ENCODE assay signal across 15 cellular contexts in the genomic region with DNA sequence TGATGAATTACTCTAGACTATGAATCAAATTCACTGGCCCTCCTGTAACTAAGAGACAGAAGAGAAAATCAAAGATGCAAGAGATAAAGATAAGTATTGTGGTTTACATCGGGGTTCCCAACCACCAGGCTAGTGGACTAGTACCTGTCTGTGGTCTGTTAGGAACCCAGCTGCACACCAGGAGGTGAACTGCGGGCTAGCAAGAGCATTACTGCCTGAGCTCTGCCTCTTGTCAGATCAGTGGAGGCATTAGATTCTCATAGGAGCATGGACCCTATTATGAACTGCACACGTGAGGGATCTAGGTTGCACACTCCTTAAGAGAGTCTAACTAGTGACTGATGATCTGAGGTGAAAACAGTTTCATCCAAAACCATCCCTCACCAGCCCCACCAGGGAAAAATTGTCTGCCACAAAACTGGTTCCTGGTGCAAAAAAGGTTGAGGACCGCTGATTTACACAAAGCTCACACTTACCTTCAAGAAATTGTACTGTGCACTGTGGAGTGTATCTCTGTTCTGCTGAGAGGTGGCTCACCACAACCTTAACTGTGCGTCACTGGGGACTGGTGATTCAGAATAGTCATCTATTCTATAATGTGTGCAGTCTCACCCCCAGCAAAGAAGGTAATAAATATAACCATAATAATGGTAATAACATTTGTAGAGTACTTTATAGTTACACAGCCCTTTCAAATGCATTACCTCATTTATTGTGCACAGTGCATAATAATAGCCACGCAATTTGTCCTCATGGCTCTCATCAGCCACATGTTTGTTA. TPM values are rescaled to one million over a fixed set of nuclear protein-coding genes. Genes with fewer than 3 reads are reported as not detected.
DNase-seq lines count a peak whose midpoint lies in the region; ATAC-seq, FAIRE-seq and TF ChIP-seq lines count a peak whose summit lies in the region.
"Had no signal": no experiment of that assay in that cellular context is flagged by ENCODE, and none has a peak within 500 bp of the region (broad histone marks: within the 10 kb centered on the region; RNA-seq: fewer than 3 reads in every experiment).

No MANE protein-coding gene starts in this region.

- no peak overlapping the region for H3K18ac ChIP-seq in mesendoderm (ENCODE audit: low read length)

- H2BK120ac ChIP-seq in mesendoderm (ENCODE audit: low read depth, low read length) = no peak overlapping the region

- H3K9ac ChIP-seq in mesendoderm (ENCODE audit: low read length) = no peak overlapping the region
- H3K9ac ChIP-seq: BLaER1 treated with 17β-estradiol and CSF1 and Interleukin-3, amounts not matched to agents 10 nM and 100 nM had no signal

- H3K4me3 ChIP-seq in mesendoderm (ENCODE audit: low read length) = no peak overlapping the region
- H3K4me3 ChIP-seq: BLaER1 treated with 17β-estradiol and CSF1 and Interleukin-3, amounts not matched to agents 10 nM and 100 nM; cardiac muscle cell; prostate gland; SJCRH30 had no signal

- no peak overlapping the region for H3K4ac ChIP-seq in mesendoderm (ENCODE audit: low read depth, low read length)

- H3K27me3 ChIP-seq in mesendoderm (ENCODE audit: insufficient read depth, low read length, poor library complexity) = no peaks in the 10 kb centered on the region
- H3K27me3 ChIP-seq: BLaER1 treated with 17β-estradiol and CSF1 and Interleukin-3, amounts not matched to agents 10 nM and 100 nM; cardiac muscle cell; SJCRH30 had no signal

- H4K8ac ChIP-seq in mesendoderm (ENCODE audit: low read depth, low read length) = no peak overlapping the region

- H3K56ac ChIP-seq in mesendoderm (ENCODE audit: low read length) = peak overlapping the region; percentile 36

- no peak for DNase-seq in GM12891 (ENCODE audit: insufficient read length, low spot score)
- DNase-seq in NCI-H69 (lab: John Stamatoyannopoulos, UW) = peak; percentile 41
- no peak for DNase-seq in mesendoderm
- no peak for DNase-seq in NCI-H2081 (lab: John Stamatoyannopoulos, UW)
- DNase-seq in posterior cingulate gyrus = no peak
- DNase-seq in DMS 273 treated with DMSO at 0.1 percent for 48 hours (lab: John Stamatoyannopoulos, UW) = no peak
- DNase-seq in activated CD4-positive, CD25-positive, alpha-beta regulatory T cell treated with anti-CD3 and anti-CD28 coated beads, Interleukin-2, amount 50 U/mL, for 72 hours = no peak
- DNase-seq: activated naive CD4-positive, alpha-beta T cell treated with anti-CD3 and anti-CD28 coated beads for 36 hours; left colon; SJCRH30 had no signal

- TF ChIP-seq POLR2A in GM12891 (IDR thresholded peaks at IDR 0.05; ENCODE audit: low read depth, low read length) = no peak

- H3K36me3 ChIP-seq in mesendoderm (ENCODE audit: control insufficient read depth, insufficient read depth, low read length) = no peaks in the 10 kb centered on the region
- H3K36me3 ChIP-seq: BLaER1 treated with 17β-estradiol and CSF1 and Interleukin-3, amounts not matched to agents 10 nM and 100 nM; cardiac muscle cell; prostate gland; SJCRH30 had no signal

- no peak overlapping the region for H3K23ac ChIP-seq in mesendoderm (ENCODE audit: low read length)

- H3K4me1 ChIP-seq in mesendoderm (ENCODE audit: control insufficient read depth, low read depth, low read length) = no peaks in the 10 kb centered on the region
- H3K4me1 ChIP-seq: BLaER1 treated with 17β-estradiol and CSF1 and Interleukin-3, amounts not matched to agents 10 nM and 100 nM; prostate gland; SJCRH30 had no signal

- H4K5ac ChIP-seq in mesendoderm (ENCODE audit: low read length) = no peak overlapping the region

- H2BK5ac ChIP-seq in mesendoderm (ENCODE audit: low read length) = peak overlapping the region; percentile 33

- no peak overlapping the region for H2BK15ac ChIP-seq in mesendoderm (replicated peaks; ENCODE audit: low read depth)

- ATAC-seq in HG02610 (IDR thresholded peaks at IDR 0.05; ENCODE audit: unreplicated experiment) = peak; percentile 63
- ATAC-seq: HepG2, left colon had no signal

- H3K79me1 ChIP-seq in mesendoderm (ENCODE audit: low read length) = no peaks in the 10 kb centered on the region

- H3K4me2 ChIP-seq in mesendoderm (ENCODE audit: low read length) = no peak overlapping the region
- H3K4me2 ChIP-seq: BLaER1 treated with 17β-estradiol and CSF1 and Interleukin-3, amounts not matched to agents 10 nM and 100 nM had no signal

- no peak overlapping the region for H3K27ac ChIP-seq in mesendoderm (ENCODE audit: low read depth, low read length)
- H3K27ac ChIP-seq: BLaER1 treated with 17β-estradiol and CSF1 and Interleukin-3, amounts not matched to agents 10 nM and 100 nM; cardiac muscle cell; prostate gland; SJCRH30 had no signal

- peak overlapping the region; percentile 38 for H2AK5ac ChIP-seq in mesendoderm (ENCODE audit: low read length)

- WGBS in mesendoderm (ENCODE audit: extremely low coverage, insufficient coverage, low lambda C conversion rate) = no CpG with 5 or more reads among the region's 6 CpGs

- peak; percentile 59 for FAIRE-seq in GM12891 (lab: Jason Lieb, UNC)
- FAIRE-seq: HepG2 had no signal

- H3K79me2 ChIP-seq in mesendoderm (ENCODE audit: control insufficient read depth, insufficient read depth, low read length) = no peaks in the 10 kb centered on the region

- intact Hi-C loops in posterior cingulate gyrus (cut with DNase I) = no loop called here

TF ChIP-seq in GM12891, 5 proteins besides CTCF, POLR2A, EP300 and RAD21:
- TF ChIP-seq PAX5 (IDR thresholded peaks at IDR 0.05; ENCODE audit: insufficient read depth, low read length, severe bottlenecking) (no peak), SPI1 (IDR thresholded peaks at IDR 0.05; ENCODE audit: low read depth, low read length) (no peak), TAF1 (IDR thresholded peaks at IDR 0.05; ENCODE audit: low read depth, low read length) (no peak), POLR2AphosphoS5 (IDR thresholded peaks at IDR 0.05; ENCODE audit: low read depth, low read length) (no peak), POU2F2 (IDR thresholded peaks at IDR 0.05; ENCODE audit: low read depth, low read length) (no peak)

RNA-seq across cellular contexts. Expression of gene DUSP10, which starts 59.1 kb away (rescaled TPM):
- polyA plus RNA-seq in GM12891 (2012; ENCODE audit: low read depth, missing spikeins) = 21.9 TPM
- polyA plus RNA-seq in mesendoderm (2013, experiment 1 of 2) = 9.1 TPM
- polyA plus RNA-seq in mesendoderm (2013, experiment 2 of 2) = 10.0 TPM
